ENCODE assay signal across 9 cellular contexts in the genomic region with DNA sequence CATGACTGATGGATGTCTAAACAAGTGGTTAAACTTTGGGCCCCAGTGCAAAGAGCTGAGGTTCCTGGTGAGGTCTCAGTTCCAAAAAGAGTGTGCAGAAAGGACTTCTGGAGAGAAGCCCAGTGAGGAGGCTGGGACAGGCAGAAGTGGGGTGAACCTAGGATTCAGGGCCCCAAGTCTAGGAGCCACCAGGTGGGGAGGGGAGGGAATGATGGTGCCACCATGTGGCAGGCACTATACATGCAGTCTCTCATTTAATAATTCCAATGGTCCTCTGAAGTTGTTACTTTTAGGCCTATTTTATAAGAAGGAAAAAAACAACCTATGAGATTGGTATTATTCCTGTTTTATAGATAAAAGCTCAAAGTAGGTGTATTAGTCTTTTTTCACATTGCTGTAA.
DNase-seq lines count a peak whose midpoint lies in the region; ATAC-seq and TF ChIP-seq lines count a peak whose summit lies in the region.
"Had no signal": no experiment of that assay in that cellular context is flagged by ENCODE, and none has a peak within 500 bp of the region (broad histone marks: within the 10 kb centered on the region; RNA-seq: fewer than 3 reads in every experiment).

No MANE protein-coding gene starts in this region.

- H3K4me3 ChIP-seq in body of pancreas: no peak overlapping the region
- H3K4me3 ChIP-seq in transverse colon: no peak overlapping the region

- no peaks in the 10 kb centered on the region for H3K9me3 Mint-ChIP-seq in activated CD8-positive, alpha-beta T cell treated with anti-CD3 and anti-CD28 coated beads for 36 hours
- no peaks in the 10 kb centered on the region for H3K9me3 Mint-ChIP-seq in activated CD8-positive, alpha-beta T cell treated with anti-CD3 and anti-CD28 coated beads, Interleukin-2, amount 10 ng/mL, durations not matched to agents 7 days and 5 days (ENCODE audit: insufficient read depth)
- H3K9me3 Mint-ChIP-seq: CD4-positive, alpha-beta memory T cell had no signal

- intact Hi-C loops in activated CD8-positive, alpha-beta T cell treated with anti-CD3 and anti-CD28 coated beads for 36 hours (cut with micrococcal nuclease): no loop called here
- intact Hi-C loops in body of pancreas (cut with DNase I) (no loop called here), transverse colon (cut with DNase I; ENCODE audit: low total_unique reads) (no loop called here)

- H3K27me3 Mint-ChIP-seq in activated CD8-positive, alpha-beta T cell treated with anti-CD3 and anti-CD28 coated beads for 36 hours: no peaks in the 10 kb centered on the region
- H3K27me3 Mint-ChIP-seq in activated CD8-positive, alpha-beta T cell treated with anti-CD3 and anti-CD28 coated beads, Interleukin-2, amount 10 ng/mL, durations not matched to agents 7 days and 5 days (ENCODE audit: low read depth): no peaks in the 10 kb centered on the region
- H3K27me3 Mint-ChIP-seq: CD4-positive, alpha-beta memory T cell had no signal

- no peak for TF ChIP-seq POLR2A in body of pancreas (IDR thresholded peaks at IDR 0.05)
- TF ChIP-seq POLR2A in transverse colon (IDR thresholded peaks at IDR 0.05): no peak

- no peaks in the 10 kb centered on the region for H3K4me1 ChIP-seq in body of pancreas
- H3K4me1 ChIP-seq in transverse colon: peaks cover 0 to 13% (median 2%) of the 10 kb centered on the region in 4 donors

- H3K36me3 Mint-ChIP-seq in activated CD8-positive, alpha-beta T cell treated with anti-CD3 and anti-CD28 coated beads for 36 hours (ENCODE audit: low read depth): no peaks in the 10 kb centered on the region
- no peaks in the 10 kb centered on the region for H3K36me3 Mint-ChIP-seq in activated CD8-positive, alpha-beta T cell treated with anti-CD3 and anti-CD28 coated beads, Interleukin-2, amount 10 ng/mL, durations not matched to agents 7 days and 5 days (ENCODE audit: low read depth)
- H3K36me3 Mint-ChIP-seq: CD4-positive, alpha-beta memory T cell had no signal

- no peaks in the 10 kb centered on the region for H3K36me3 ChIP-seq in body of pancreas (replicated peaks in 1 of 2; ENCODE audit: insufficient read depth in 1 of 2, low read depth in 2 of 2)
- H3K36me3 ChIP-seq in transverse colon: no peaks in the 10 kb centered on the region

- H3K9me3 ChIP-seq in body of pancreas (no peaks in the 10 kb centered on the region), transverse colon (no peaks in the 10 kb centered on the region)

- H3K27ac ChIP-seq in body of pancreas (no peak overlapping the region), transverse colon (no peak overlapping the region)

- POLR2A ChIA-PET in activated CD8-positive, alpha-beta T cell treated with anti-CD3 and anti-CD28 coated beads for 36 hours (lab: Charles Lee): no interaction called here
- POLR2A ChIA-PET in activated CD8-positive, alpha-beta T cell treated with anti-CD3 and anti-CD28 coated beads, Interleukin-2, amount 10 ng/mL, durations not matched to agents 7 days and 5 days (lab: Charles Lee): no interaction called here

- no peak overlapping the region for H3K4me3 Mint-ChIP-seq in activated CD8-positive, alpha-beta T cell treated with anti-CD3 and anti-CD28 coated beads for 36 hours
- no peak overlapping the region for H3K4me3 Mint-ChIP-seq in activated CD8-positive, alpha-beta T cell treated with anti-CD3 and anti-CD28 coated beads, Interleukin-2, amount 10 ng/mL, durations not matched to agents 7 days and 5 days
- H3K4me3 Mint-ChIP-seq: CD4-positive, alpha-beta memory T cell had no signal

- ATAC-seq in activated CD8-positive, alpha-beta T cell treated with anti-CD3 and anti-CD28 coated beads for 36 hours: peak; percentile 55
- ATAC-seq in activated CD8-positive, alpha-beta T cell treated with anti-CD3 and anti-CD28 coated beads, Interleukin-2, amount 10 ng/mL, durations not matched to agents 7 days and 5 days: no peak
- ATAC-seq in HG03432 (IDR thresholded peaks at IDR 0.05; ENCODE audit: unreplicated experiment) (peak; percentile 61), body of pancreas (no peak), GM18870 (IDR thresholded peaks at IDR 0.05; ENCODE audit: unreplicated experiment) (no peak)

- no peaks in the 10 kb centered on the region for H3K4me1 Mint-ChIP-seq in activated CD8-positive, alpha-beta T cell treated with anti-CD3 and anti-CD28 coated beads for 36 hours (ENCODE audit: low read depth)
- H3K4me1 Mint-ChIP-seq in activated CD8-positive, alpha-beta T cell treated with anti-CD3 and anti-CD28 coated beads, Interleukin-2, amount 10 ng/mL, durations not matched to agents 7 days and 5 days (ENCODE audit: low read depth): no peaks in the 10 kb centered on the region
- H3K4me1 Mint-ChIP-seq: CD4-positive, alpha-beta memory T cell had no signal

- H3K27ac Mint-ChIP-seq in activated CD8-positive, alpha-beta T cell treated with anti-CD3 and anti-CD28 coated beads for 36 hours: no peak overlapping the region
- no peak overlapping the region for H3K27ac Mint-ChIP-seq in activated CD8-positive, alpha-beta T cell treated with anti-CD3 and anti-CD28 coated beads, Interleukin-2, amount 10 ng/mL, durations not matched to agents 7 days and 5 days
- H3K27ac Mint-ChIP-seq: CD4-positive, alpha-beta memory T cell had no signal

- TF ChIP-seq CTCF in activated CD8-positive, alpha-beta T cell treated with anti-CD3 and anti-CD28 coated beads for 36 hours (IDR thresholded peaks at IDR 0.05): no peak
- peak in 4 of 7 experiments; percentile 15 to 32 (median 26) for TF ChIP-seq CTCF in body of pancreas (IDR thresholded peaks at IDR 0.05)
- TF ChIP-seq CTCF in transverse colon (IDR thresholded peaks at IDR 0.05): peak in 3 of 5 experiments; percentile 18 to 23 (median 22)

- TF ChIP-seq EP300 in transverse colon (IDR thresholded peaks at IDR 0.05; ENCODE audit: low read depth): no peak

- DNase-seq in activated CD8-positive, alpha-beta T cell treated with anti-CD3 and anti-CD28 coated beads for 36 hours: peak; percentile 21
- DNase-seq in activated CD8-positive, alpha-beta T cell treated with anti-CD3 and anti-CD28 coated beads, Interleukin-2, amount 10 ng/mL, durations not matched to agents 7 days and 5 days: no peak
- DNase-seq in body of pancreas (no peak), transverse colon (no peak), UCSD-AML1 (lab: John Stamatoyannopoulos, UW; ENCODE audit: unreplicated experiment) (no peak)
- DNase-seq in stimulated activated CD4-positive, alpha-beta T cell treated with anti-CD3 and anti-CD28 coated beads, Interleukin-2, amount 100 ng/mL, for 48 hours: no peak
- DNase-seq: CD4-positive, alpha-beta memory T cell had no signal

- in situ Hi-C loops in transverse colon (cut with MboI; ENCODE audit: low pct_ligation_motif_present in 1 of 4, low pct_unique_long_range_greater_than_20kb in 1 of 4, low sequenced_read_pairs in 3 of 4): no loop called here

- CTCF ChIA-PET in activated CD8-positive, alpha-beta T cell treated with anti-CD3 and anti-CD28 coated beads for 36 hours (lab: Charles Lee): interaction anchor here (0.6 to 2.2 kb wide), 5 partner anchors 8 to 335 kb away, joined by 3 to 6 read pairs (median 4); a partner anchor contains a TSS
- CTCF ChIA-PET in activated CD8-positive, alpha-beta T cell treated with anti-CD3 and anti-CD28 coated beads, Interleukin-2, amount 10 ng/mL, durations not matched to agents 7 days and 5 days (lab: Charles Lee): interaction anchor here (1.0 kb wide), 1 partner anchor 309 kb away, joined by 4 read pairs; no protein-coding TSS in a partner anchor

- no peaks in the 10 kb centered on the region for H3K27me3 ChIP-seq in body of pancreas
- no peaks in the 10 kb centered on the region for H3K27me3 ChIP-seq in transverse colon

Comparison
In these comparisons a context has a peak if more than half of its experiments do, and no peak if none do; other contexts are left out.
1. ATAC-seq: peak in activated CD8-positive, alpha-beta T cell treated with anti-CD3 and anti-CD28 coated beads for 36 hours (single experiment) and HG03432 (single experiment); none in activated CD8-positive, alpha-beta T cell treated with anti-CD3 and anti-CD28 coated beads, Interleukin-2, amount 10 ng/mL, durations not matched to agents 7 days and 5 days (single experiment), body of pancreas (single experiment) and GM18870 (single experiment).